26 cellular contexts compared by ENCODE assay signal in genomic region chr1:184748767-184749166, GRCh38. TPM values are rescaled to one million over a fixed set of nuclear protein-coding genes. Genes with fewer than 3 reads are reported as not detected.
DNase-seq lines count a peak whose midpoint lies in the region; ATAC-seq and TF ChIP-seq lines count a peak whose summit lies in the region.
"Had no signal": no experiment of that assay in that cellular context is flagged by ENCODE, and none has a peak within 500 bp of the region (broad histone marks: within the 10 kb centered on the region; RNA-seq: fewer than 3 reads in every experiment).

No MANE protein-coding gene starts in this region.

- H3K36me3 ChIP-seq in GM23248 (ENCODE audit: low read depth) (peaks cover 4% of the 10 kb centered on the region; the same call in 1 of the 2 replicates), subcutaneous abdominal adipose tissue (ENCODE audit: control insufficient read depth in 5 of 5, insufficient read depth in 5 of 5, low read length in 5 of 5) (no peaks in the 10 kb centered on the region), esophagus muscularis mucosa (no peaks in the 10 kb centered on the region), SJCRH30 (no peaks in the 10 kb centered on the region)
- H3K36me3 ChIP-seq: brain microvascular endothelial cell, uterus had no signal

- POLR2A ChIA-PET in T-cell (lab: Charles Lee), result no interaction called here

- H3K36me3 Mint-ChIP-seq in T-cell, result peaks cover 6% of the 10 kb centered on the region
- H3K36me3 Mint-ChIP-seq: WTC11 had no signal

- H3K4me3 Mint-ChIP-seq in T-cell, result no peak overlapping the region
- H3K4me3 Mint-ChIP-seq: activated CD4-positive, alpha-beta T cell treated with anti-CD3 and anti-CD28 coated beads, Interleukin-2, amount 10 ng/mL, durations not matched to agents 7 days and 5 days; H9; memory B cell; WTC11 had no signal

- H3K27ac ChIP-seq in GM23248, result peak overlapping the region; percentile 4
- H3K27ac ChIP-seq in subcutaneous abdominal adipose tissue (ENCODE audit: low read depth, low read length), result peak overlapping the region; percentile 69
- H3K27ac ChIP-seq in esophagus muscularis mucosa (replicated peaks in 1 of 4), result peak overlapping the region in 1 of 4 donors; percentile 2
- H3K27ac ChIP-seq in SJCRH30, result no peak overlapping the region
- H3K27ac ChIP-seq: brain microvascular endothelial cell, hepatocyte, PC-9, uterus had no signal

- no peak for ATAC-seq in T-cell (replicated peaks in 1 of 4)
- ATAC-seq: left colon, WTC11 had no signal

- no peak for TF ChIP-seq EP300 in esophagus muscularis mucosa (IDR thresholded peaks at IDR 0.05)

- DNase-seq in GM23248 (peak; percentile 36), T-cell (no peak), fibroblast of the aortic adventitia (ENCODE audit: low read depth) (peak; percentile 43), esophagus muscularis mucosa (ENCODE audit: extremely low spot score) (no peak), NCI-H82 (lab: John Stamatoyannopoulos, UW) (no peak), HT-29 (ENCODE audit: low spot score) (no peak), SJCRH30 (no peak)
- DNase-seq: activated CD4-positive, alpha-beta T cell treated with anti-CD3 and anti-CD28 coated beads, Interleukin-2, amount 10 ng/mL, durations not matched to agents 7 days and 5 days; activated T-cell treated with anti-CD3 and anti-CD28 coated beads, Interleukin-2, amount 50 U/mL, for 48 hours; AML-193; brain microvascular endothelial cell; H9; KG1; left colon; NCI-H1694; NCI-H510A; PC-9; Right ventricle myocardium superior; stimulated activated naive CD4-positive, alpha-beta T cell; SW 1271; uterus had no signal

- H3K27me3 ChIP-seq in GM23248 (replicated peaks; ENCODE audit: insufficient read depth), result no peaks in the 10 kb centered on the region
- H3K27me3 ChIP-seq in subcutaneous abdominal adipose tissue (ENCODE audit: control insufficient read depth in 5 of 5, insufficient read depth in 4 of 5, low read length in 5 of 5), result no peaks in the 10 kb centered on the region
- H3K27me3 ChIP-seq in esophagus muscularis mucosa, result no peaks in the 10 kb centered on the region
- no peaks in the 10 kb centered on the region for H3K27me3 ChIP-seq in SJCRH30
- H3K27me3 ChIP-seq: brain microvascular endothelial cell, hepatocyte, uterus had no signal

- H3K4me2 ChIP-seq in GM23248 (ENCODE audit: unreplicated experiment), result peak overlapping the region; percentile 70
- H3K4me2 ChIP-seq: hepatocyte, PC-9 had no signal

- no peak for TF ChIP-seq POLR2A in esophagus muscularis mucosa (IDR thresholded peaks at IDR 0.05; ENCODE audit: low read depth)

- H3K27me3 Mint-ChIP-seq in T-cell, result no peaks in the 10 kb centered on the region
- H3K27me3 Mint-ChIP-seq: activated CD4-positive, alpha-beta T cell treated with anti-CD3 and anti-CD28 coated beads, Interleukin-2, amount 10 ng/mL, durations not matched to agents 7 days and 5 days; memory B cell; progenitor cell of endocrine pancreas had no signal

- H3K27ac Mint-ChIP-seq in T-cell, result peak overlapping the region; percentile 39 to 49
- H3K27ac Mint-ChIP-seq: activated CD4-positive, alpha-beta T cell treated with anti-CD3 and anti-CD28 coated beads, Interleukin-2, amount 10 ng/mL, durations not matched to agents 7 days and 5 days; H9; progenitor cell of endocrine pancreas; WTC11 had no signal

- CTCF ChIA-PET in T-cell (lab: Charles Lee), result interaction anchor here in 1 of 2 donors (0.7 kb wide), 1 partner anchor 46 kb away, joined by 5 read pairs; no protein-coding TSS in a partner anchor

- no peaks in the 10 kb centered on the region for H3K9me2 ChIP-seq in GM23248 (ENCODE audit: insufficient read depth)

- intact Hi-C loops in esophagus muscularis mucosa (cut with DNase I), result no loop called here

- no peaks in the 10 kb centered on the region for H4K20me1 ChIP-seq in GM23248 (ENCODE audit: insufficient read depth)

- H3K9ac ChIP-seq in GM23248 (peak overlapping the region; percentile 42), subcutaneous abdominal adipose tissue (ENCODE audit: low read length in 5 of 5) (no peak overlapping the region)

- H3K4me1 Mint-ChIP-seq in T-cell, result peaks cover 55 to 89% (median 85%) of the 10 kb centered on the region in 3 donors

- H3K4me1 ChIP-seq in GM23248 (ENCODE audit: insufficient read depth), result peaks cover 35% of the 10 kb centered on the region
- peaks cover 0 to 48% (median 31%) of the 10 kb centered on the region in 5 donors for H3K4me1 ChIP-seq in subcutaneous abdominal adipose tissue (ENCODE audit: control insufficient read depth in 5 of 5, insufficient read depth in 5 of 5, low read length in 5 of 5)
- H3K4me1 ChIP-seq in esophagus muscularis mucosa, result peaks cover 20 to 45% (median 32%) of the 10 kb centered on the region in 4 donors
- H3K4me1 ChIP-seq in SJCRH30, result 0 out of 2 replicates have a peak, but pooled peaks cover 3% of the 10 kb centered on the region

- TF ChIP-seq CTCF in fibroblast of the aortic adventitia (IDR thresholded peaks at IDR 0.05; ENCODE audit: insufficient read depth, low read length), result no peak
- TF ChIP-seq CTCF in esophagus muscularis mucosa (IDR thresholded peaks at IDR 0.05), result no peak

- in situ Hi-C loops in GM23248 (cut with MboI), result no loop called here

- H2AFZ ChIP-seq in GM23248, result peak overlapping the region; percentile 36
- H2AFZ ChIP-seq: hepatocyte, PC-9 had no signal

- H3K4me3 ChIP-seq in GM23248 (peak overlapping the region; percentile 40), fibroblast of the aortic adventitia (ENCODE audit: low read depth, low read length) (no peak overlapping the region), subcutaneous abdominal adipose tissue (ENCODE audit: low read depth in 1 of 5, low read length in 5 of 5) (no peak overlapping the region), esophagus muscularis mucosa (no peak overlapping the region), SJCRH30 (no peak overlapping the region)
- H3K4me3 ChIP-seq: hepatocyte, PC-9, uterus had no signal

- H3K9me3 ChIP-seq in GM23248 (ENCODE audit: low read depth) (no peaks in the 10 kb centered on the region), subcutaneous abdominal adipose tissue (ENCODE audit: control insufficient read depth in 5 of 5, low read length in 5 of 5) (no peaks in the 10 kb centered on the region), esophagus muscularis mucosa (no peaks in the 10 kb centered on the region), SJCRH30 (replicated peaks) (no peaks in the 10 kb centered on the region)
- H3K9me3 ChIP-seq: uterus had no signal

- H3K9me3 Mint-ChIP-seq in T-cell, result no peaks in the 10 kb centered on the region
- H3K9me3 Mint-ChIP-seq: activated CD4-positive, alpha-beta T cell treated with anti-CD3 and anti-CD28 coated beads, Interleukin-2, amount 10 ng/mL, durations not matched to agents 7 days and 5 days; H9; memory B cell; WTC11 had no signal

- H3F3A ChIP-seq in GM23248 (ENCODE audit: insufficient read depth), result 0 out of 2 replicates have a peak, but pooled peaks cover 7% of the 10 kb centered on the region

- peaks cover 95% of the 10 kb centered on the region for H3K79me2 ChIP-seq in GM23248 (ENCODE audit: insufficient read depth)

- WGBS in GM23248 (ENCODE audit: low coverage in 1 of 2, low lambda C conversion rate in 2 of 2, missing lambda C conversion rate in 2 of 2), 2 experiments, result 10 to 28% methylated on average over 2 of the region's 2 CpGs
- 48% methylated on average over 2 of the region's 2 CpGs for WGBS in esophagus muscularis mucosa

RNA-seq across cellular contexts. Expression of gene EDEM3, which starts 5.9 kb away (rescaled TPM):
- 38.6 and 41.4 TPM in 2 replicates for total RNA-seq in GM23248 (2014; rRNA removed; shearing (Covaris generic))
- 19.8 and 20.8 TPM in 2 replicates for polyA plus RNA-seq in GM23248 (2016; fragmentation: Nextera tagmentation; extraction: Ambion mirVana)
- 10 to 100 TPM; 21.0 to 44.1 (median 39.1) TPM for total RNA-seq in T-cell
- 47.0 and 85.9 TPM in 2 replicates for total RNA-seq in fibroblast of the aortic adventitia (ENCODE audit: low replicate concordance)
- 10 to 100 TPM; 28.7 to 36.1 (median 29.4) TPM for total RNA-seq in esophagus muscularis mucosa
- total RNA-seq in HT-29 (2014; rRNA removed; shearing (Covaris generic)), result 21.7 and 27.7 TPM in 2 replicates
- total RNA-seq in SJCRH30 (2014; rRNA removed; shearing (Covaris generic)), result 12.1 and 12.7 TPM in 2 replicates

Comparison
In these comparisons a context has a peak if more than half of its experiments do, and no peak if none do; other contexts are left out.
1. DNase-seq: peak in GM23248 (single experiment) and fibroblast of the aortic adventitia (single experiment); none in T-cell (0 of 34), esophagus muscularis mucosa (single experiment), NCI-H82 (single experiment), HT-29 (single experiment) and SJCRH30 (0 of 2).